Comparison of ENCODE assay signal across 12 cellular contexts in genomic region chr2:160836755-160837154, GRCh38.
A peak's percentile ranks its signal among the peaks of the same experiment; 100 is the strongest.
DNase-seq lines count a peak whose midpoint lies in the region; ATAC-seq and TF ChIP-seq lines count a peak whose summit lies in the region.
"Had no signal": no experiment of that assay in that cellular context is flagged by ENCODE, and none has a peak within 500 bp of the region (broad histone marks: within the 10 kb centered on the region; RNA-seq: fewer than 3 reads in every experiment).

No MANE protein-coding gene starts in this region.

- no peak overlapping the region for H3K23ac ChIP-seq in mesenchymal stem cell (ENCODE audit: low read length in 2 of 2)

- CTCF ChIA-PET in mammary epithelial cell (lab: Charles Lee; ENCODE audit: low non-redundant PET), result no interaction called here

- no peak overlapping the region for H4K91ac ChIP-seq in mesenchymal stem cell (ENCODE audit: low read length)

- no peak overlapping the region for H2AFZ ChIP-seq in mammary epithelial cell (ENCODE audit: low read depth, low read length)
- no peak overlapping the region for H2AFZ ChIP-seq in mesenchymal stem cell (ENCODE audit: low read depth, low read length)

- peak overlapping the region; percentile 91 for H2BK120ac ChIP-seq in mesenchymal stem cell (ENCODE audit: low read depth, low read length)

- H2BK12ac ChIP-seq in mesenchymal stem cell (ENCODE audit: low read length in 2 of 2), result peak overlapping the region in 1 of 2 experiments; percentile 11

- no peak for TF ChIP-seq POLR2A in spleen (IDR thresholded peaks at IDR 0.05)
- no peak for TF ChIP-seq POLR2A in testis (IDR thresholded peaks at IDR 0.05)

- H3K4me1 ChIP-seq in mammary epithelial cell (ENCODE audit: insufficient read depth, low read length) (peaks cover 17% of the 10 kb centered on the region), mesenchymal stem cell (ENCODE audit: control insufficient read depth, insufficient read depth, low read depth, low read length) (peaks cover 2% of the 10 kb centered on the region), spleen (no peaks in the 10 kb centered on the region), testis (no peaks in the 10 kb centered on the region)
- H3K4me1 ChIP-seq: BLaER1 had no signal

- 0% methylated on average over 1 of the region's 1 CpG for WGBS in mammary epithelial cell (ENCODE audit: low coverage, missing lambda C conversion rate)
- WGBS in mesenchymal stem cell, result no CpG with 5 or more reads among the region's 1 CpG
- 37 to 74% (median 59%) methylated on average over 1 of the region's 1 CpG for WGBS in spleen, 5 donors
- 19 to 30% methylated on average over 1 of the region's 1 CpG for WGBS in testis, 2 donors

- H3K9ac ChIP-seq in mammary epithelial cell (ENCODE audit: insufficient read depth, low read length) (no peak overlapping the region), mesenchymal stem cell (ENCODE audit: low read length) (peak overlapping the region; percentile 64)
- H3K9ac ChIP-seq: BLaER1 had no signal

- TF ChIP-seq CTCF in mammary epithelial cell (conservative IDR thresholded peaks at IDR 0.05 in 1 of 2, IDR thresholded peaks at IDR 0.05 in 1 of 2; ENCODE audit: extremely low read depth in 1 of 2, insufficient read depth in 1 of 2, low read depth in 1 of 2, low read length in 2 of 2) (no peak), spleen (IDR thresholded peaks at IDR 0.05 in 8 of 11, conservative IDR thresholded peaks at IDR 0.05 in 3 of 11) (no peak), testis (IDR thresholded peaks at IDR 0.05) (no peak)

- intact Hi-C loops in mammary epithelial cell (cut with micrococcal nuclease) (no loop called here), sciatic nerve (cut with DNase I) (no loop called here), spleen (cut with DNase I; ENCODE audit: low total_unique reads) (no loop called here), testis (cut with DNase I; ENCODE audit: low total_unique reads) (no loop called here)

- in situ Hi-C loops in ACHN (cut with HindIII; ENCODE audit: low pct_ligation_motif_present, low pct_unique_long_range_greater_than_20kb, low sequenced_read_pairs), result no loop called here
- in situ Hi-C loops in mammary epithelial cell (cut with MboI; ENCODE audit: low sequenced_read_pairs in 2 of 2), result no loop called here

- no peak overlapping the region for H3K4me3 ChIP-seq in mammary epithelial cell (replicated peaks in 1 of 3; ENCODE audit: insufficient read depth in 1 of 3, low read depth in 2 of 3, low read length in 3 of 3)
- H3K4me3 ChIP-seq in mesenchymal stem cell (ENCODE audit: insufficient read depth in 1 of 2, low read depth in 1 of 2, low read length in 2 of 2), result no peak overlapping the region
- H3K4me3 ChIP-seq in spleen, result no peak overlapping the region
- no peak overlapping the region for H3K4me3 ChIP-seq in testis
- H3K4me3 ChIP-seq: BLaER1 had no signal

- H3K4me2 ChIP-seq in mammary epithelial cell (ENCODE audit: insufficient read depth, low read depth, low read length) (peak overlapping the region; percentile 36), mesenchymal stem cell (ENCODE audit: low read length, poor library complexity, severe bottlenecking) (no peak overlapping the region)
- H3K4me2 ChIP-seq: BLaER1 had no signal

- H3K14ac ChIP-seq in mesenchymal stem cell (ENCODE audit: low read length in 2 of 2), result no peak overlapping the region

- peak overlapping the region in 1 of 2 experiments; percentile 58 for H3K4ac ChIP-seq in mesenchymal stem cell (ENCODE audit: low read depth in 1 of 2, low read length in 2 of 2)

- peak overlapping the region; percentile 83 for H2BK5ac ChIP-seq in mesenchymal stem cell (ENCODE audit: low read depth, low read length, poor library complexity, severe bottlenecking)

- ATAC-seq in sciatic nerve, result no peak

- H4K20me1 ChIP-seq in mammary epithelial cell (ENCODE audit: insufficient read depth, low read length), result no peaks in the 10 kb centered on the region
- H4K20me1 ChIP-seq: BLaER1 had no signal

- DNase-seq in ACHN (peak; percentile 22), HT1080 (ENCODE audit: low read depth) (peak; percentile 88), mammary epithelial cell (peak; percentile 77), mesenchymal stem cell (peak; percentile 83), sciatic nerve (ENCODE audit: low spot score) (no peak), SHP77 treated with DMSO at 0.1 percent for 48 hours (lab: John Stamatoyannopoulos, UW) (no peak), spleen (no peak), testis (no peak)
- DNase-seq: glutamatergic neuron, NCI-H1694 treated with DMSO at 0.1 percent for 48 hours, T1000 had no signal

- no peak overlapping the region for H2BK15ac ChIP-seq in mesenchymal stem cell (ENCODE audit: low read depth, poor library complexity, severe bottlenecking)

- no peak overlapping the region for H3K27ac ChIP-seq in mammary epithelial cell (ENCODE audit: insufficient read depth, low read depth, low read length)
- peak overlapping the region; percentile 96 for H3K27ac ChIP-seq in mesenchymal stem cell (ENCODE audit: low read length, poor library complexity, severe bottlenecking)
- no peak overlapping the region for H3K27ac ChIP-seq in spleen
- H3K27ac ChIP-seq in testis, result no peak overlapping the region
- H3K27ac ChIP-seq: BLaER1 had no signal

- peak overlapping the region in 1 of 2 experiments; percentile 52 for H3K18ac ChIP-seq in mesenchymal stem cell (ENCODE audit: low read depth in 1 of 2, low read length in 2 of 2)

- no peaks in the 10 kb centered on the region for H3K9me3 ChIP-seq in mammary epithelial cell (replicated peaks; ENCODE audit: insufficient read depth, low read length)
- H3K9me3 ChIP-seq in mesenchymal stem cell (ENCODE audit: control insufficient read depth, low read length), result no peaks in the 10 kb centered on the region
- H3K9me3 ChIP-seq in spleen, result no peaks in the 10 kb centered on the region
- no peaks in the 10 kb centered on the region for H3K9me3 ChIP-seq in testis
- H3K9me3 ChIP-seq: BLaER1 had no signal

- peak overlapping the region; percentile 94 for H2AK5ac ChIP-seq in mesenchymal stem cell (ENCODE audit: low read length, severe bottlenecking)

- dilution Hi-C loops in mammary epithelial cell (cut with HindIII; ENCODE audit: low sequenced_read_pairs), result no loop called here

- no peaks in the 10 kb centered on the region for H3K79me2 ChIP-seq in mammary epithelial cell (ENCODE audit: insufficient read depth, low read length)

- H3K36me3 ChIP-seq in mammary epithelial cell (ENCODE audit: insufficient read depth, low read length), result no peaks in the 10 kb centered on the region
- no peaks in the 10 kb centered on the region for H3K36me3 ChIP-seq in mesenchymal stem cell (ENCODE audit: control insufficient read depth in 1 of 2, insufficient read depth in 2 of 2, low read depth in 1 of 2, low read length in 2 of 2)
- H3K36me3 ChIP-seq in spleen, result no peaks in the 10 kb centered on the region
- no peaks in the 10 kb centered on the region for H3K36me3 ChIP-seq in testis (ENCODE audit: low read depth, missing control alignments)
- H3K36me3 ChIP-seq: BLaER1 had no signal

- H4K8ac ChIP-seq in mesenchymal stem cell (ENCODE audit: low read length), result no peak overlapping the region

- H3K27me3 ChIP-seq in mammary epithelial cell (ENCODE audit: insufficient read depth, low read length) (no peaks in the 10 kb centered on the region), mesenchymal stem cell (ENCODE audit: control insufficient read depth in 1 of 2, insufficient read depth in 1 of 2, low read length in 2 of 2) (no peaks in the 10 kb centered on the region), spleen (replicated peaks in 1 of 7) (no peaks in the 10 kb centered on the region), testis (no peaks in the 10 kb centered on the region)
- H3K27me3 ChIP-seq: BLaER1 had no signal

- H3K79me1 ChIP-seq in mesenchymal stem cell (replicated peaks; ENCODE audit: low read length, poor library complexity, severe bottlenecking), result no peaks in the 10 kb centered on the region

- BruUV-seq in mammary epithelial cell (replicated peaks; lab: Mats Ljungman, UMichigan), result no TSS peak

Comparison
In these comparisons a context has a peak if more than half of its experiments do, and no peak if none do; other contexts are left out.
1. DNase-seq: peak in ACHN (single experiment), HT1080 (single experiment), mammary epithelial cell (single experiment) and mesenchymal stem cell (single experiment); none in sciatic nerve (single experiment), SHP77 treated with DMSO at 0.1 percent for 48 hours (single experiment), spleen (single experiment) and testis (single experiment).